19 cellular contexts compared by ENCODE assay signal in the genomic region with DNA sequence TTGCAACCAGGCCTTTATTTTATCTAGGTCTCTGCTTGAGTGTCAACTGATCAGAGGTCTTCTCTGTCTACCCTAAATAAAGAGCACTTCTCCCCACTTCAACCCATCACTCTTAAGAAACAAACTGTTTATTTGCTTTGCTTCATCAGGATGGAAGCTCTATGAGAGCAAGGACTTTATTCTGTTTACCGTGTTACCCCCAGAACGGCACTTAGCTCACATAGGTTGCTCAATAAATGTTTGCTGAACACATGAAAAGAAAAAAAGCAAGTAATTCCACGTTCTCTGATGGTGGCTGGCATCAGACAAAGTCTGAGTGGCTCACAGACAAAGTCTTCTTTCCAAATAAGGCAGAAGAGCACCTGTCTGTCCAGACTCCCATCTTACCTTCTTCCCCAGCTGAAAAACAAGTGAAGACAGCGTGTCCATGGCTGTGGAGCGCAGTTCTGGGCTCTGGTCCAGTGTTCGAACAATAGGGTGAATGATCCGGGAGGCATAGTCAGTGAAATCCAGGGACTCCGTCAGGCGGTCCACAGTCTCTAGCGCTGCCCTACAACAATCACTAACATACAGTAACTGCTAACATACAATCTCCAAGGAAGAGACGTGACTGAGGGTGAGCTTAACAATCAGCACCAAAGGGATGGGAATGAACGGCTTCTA. TPM values are rescaled to one million over a fixed set of nuclear protein-coding genes. Genes with fewer than 3 reads are reported as not detected.
DNase-seq lines count a peak whose midpoint lies in the region; ATAC-seq lines count a peak whose summit lies in the region.
"Had no signal": no experiment of that assay in that cellular context is flagged by ENCODE, and none has a peak within 500 bp of the region (broad histone marks: within the 10 kb centered on the region; RNA-seq: fewer than 3 reads in every experiment).

No MANE protein-coding gene starts in this region.

- no peaks in the 10 kb centered on the region for H3K9me3 Mint-ChIP-seq in activated naive CD4-positive, alpha-beta T cell treated with anti-CD3 and anti-CD28 coated beads, Interleukin-2, amount 50 U/mL, for 24 hours
- no peaks in the 10 kb centered on the region for H3K9me3 Mint-ChIP-seq in activated naive CD4-positive, alpha-beta T cell treated with anti-CD3 and anti-CD28 coated beads, Interleukin-2, amount 10 ng/mL, durations not matched to agents 7 days and 5 days
- H3K9me3 Mint-ChIP-seq: CD4-positive, alpha-beta T cell had no signal

- CTCF ChIA-PET in activated naive CD4-positive, alpha-beta T cell treated with anti-CD3 and anti-CD28 coated beads, Interleukin-2, amount 10 ng/mL, durations not matched to agents 7 days and 5 days (lab: Charles Lee), result no interaction called here

- no peaks in the 10 kb centered on the region for H3K4me1 Mint-ChIP-seq in activated naive CD4-positive, alpha-beta T cell treated with anti-CD3 and anti-CD28 coated beads, Interleukin-2, amount 50 U/mL, for 24 hours
- H3K4me1 Mint-ChIP-seq in activated naive CD4-positive, alpha-beta T cell treated with anti-CD3 and anti-CD28 coated beads, Interleukin-2, amount 10 ng/mL, durations not matched to agents 7 days and 5 days, result no peaks in the 10 kb centered on the region

- no peaks in the 10 kb centered on the region for H3K27me3 Mint-ChIP-seq in activated naive CD4-positive, alpha-beta T cell treated with anti-CD3 and anti-CD28 coated beads, Interleukin-2, amount 50 U/mL, for 24 hours
- no peaks in the 10 kb centered on the region for H3K27me3 Mint-ChIP-seq in activated naive CD4-positive, alpha-beta T cell treated with anti-CD3 and anti-CD28 coated beads, Interleukin-2, amount 10 ng/mL, durations not matched to agents 7 days and 5 days
- H3K27me3 Mint-ChIP-seq: CD4-positive, alpha-beta T cell had no signal

- H3K36me3 Mint-ChIP-seq in activated naive CD4-positive, alpha-beta T cell treated with anti-CD3 and anti-CD28 coated beads, Interleukin-2, amount 50 U/mL, for 24 hours, result peaks cover 13% of the 10 kb centered on the region
- peaks cover 61% of the 10 kb centered on the region for H3K36me3 Mint-ChIP-seq in activated naive CD4-positive, alpha-beta T cell treated with anti-CD3 and anti-CD28 coated beads, Interleukin-2, amount 10 ng/mL, durations not matched to agents 7 days and 5 days

- no peak overlapping the region for H3K4me3 Mint-ChIP-seq in activated naive CD4-positive, alpha-beta T cell treated with anti-CD3 and anti-CD28 coated beads, Interleukin-2, amount 50 U/mL, for 24 hours
- H3K4me3 Mint-ChIP-seq in activated naive CD4-positive, alpha-beta T cell treated with anti-CD3 and anti-CD28 coated beads, Interleukin-2, amount 10 ng/mL, durations not matched to agents 7 days and 5 days, result no peak overlapping the region
- H3K4me3 Mint-ChIP-seq: CD4-positive, alpha-beta T cell had no signal

- peak overlapping the region; percentile 24 for H3K27ac Mint-ChIP-seq in activated naive CD4-positive, alpha-beta T cell treated with anti-CD3 and anti-CD28 coated beads, Interleukin-2, amount 50 U/mL, for 24 hours
- no peak overlapping the region for H3K27ac Mint-ChIP-seq in activated naive CD4-positive, alpha-beta T cell treated with anti-CD3 and anti-CD28 coated beads, Interleukin-2, amount 10 ng/mL, durations not matched to agents 7 days and 5 days
- H3K27ac Mint-ChIP-seq: CD4-positive, alpha-beta T cell had no signal

- ATAC-seq in GM19351 (IDR thresholded peaks at IDR 0.05; ENCODE audit: unreplicated experiment), result no peak
- ATAC-seq: A549, K562 had no signal

- DNase-seq in activated naive CD4-positive, alpha-beta T cell treated with anti-CD3 and anti-CD28 coated beads, Interleukin-2, amount 10 ng/mL, durations not matched to agents 7 days and 5 days, result no peak
- DNase-seq in hippocampal formation (lab: John Stamatoyannopoulos, UW), result peak; percentile 58 to 65
- DNase-seq in middle frontal gyrus (ENCODE audit: extremely low spot score, low spot score), result peak; percentile 22
- DNase-seq in activated gamma-delta T cell treated with Interleukin-2 at 50 U/mL for 16 hours, result no peak
- DNase-seq in COLO829 (ENCODE audit: low spot score), result no peak
- DNase-seq: CD4-positive, alpha-beta T cell; GF-D8; GM23248; NCI-H187; NCI-H2171 treated with DMSO at 0.1 percent for 48 hours; NCI-H510A treated with DMSO at 0.1 percent for 48 hours; Peyer's patch; SHP77 had no signal

- peak overlapping the region; percentile 22 for H3K27ac ChIP-seq in temporal lobe (ENCODE audit: low read depth, low read length)
- H3K27ac ChIP-seq: A549, GM23248, HL-60, Peyer's patch had no signal

RNA-seq across cellular contexts. Expression of a gene that starts 22.9 kb away (rescaled TPM):
- 0.25 TPM for total RNA-seq in temporal lobe
- total RNA-seq: CD4-positive, alpha-beta T cell; GM23248; K562 had no signal

RNA-seq across cellular contexts. Expression of a gene that starts 50.3 kb away (rescaled TPM):
- total RNA-seq in temporal lobe, result 36.6 TPM

Comparison
In these comparisons a context has a peak if more than half of its experiments do, and no peak if none do; other contexts are left out.
1. DNase-seq: peak in hippocampal formation (2 of 2) and middle frontal gyrus (single experiment); none in activated naive CD4-positive, alpha-beta T cell treated with anti-CD3 and anti-CD28 coated beads, Interleukin-2, amount 10 ng/mL, durations not matched to agents 7 days and 5 days (single experiment), activated gamma-delta T cell treated with Interleukin-2 at 50 U/mL for 16 hours (single experiment) and COLO829 (single experiment).